ENCODE assay signal across 9 cellular contexts in the genomic region with DNA sequence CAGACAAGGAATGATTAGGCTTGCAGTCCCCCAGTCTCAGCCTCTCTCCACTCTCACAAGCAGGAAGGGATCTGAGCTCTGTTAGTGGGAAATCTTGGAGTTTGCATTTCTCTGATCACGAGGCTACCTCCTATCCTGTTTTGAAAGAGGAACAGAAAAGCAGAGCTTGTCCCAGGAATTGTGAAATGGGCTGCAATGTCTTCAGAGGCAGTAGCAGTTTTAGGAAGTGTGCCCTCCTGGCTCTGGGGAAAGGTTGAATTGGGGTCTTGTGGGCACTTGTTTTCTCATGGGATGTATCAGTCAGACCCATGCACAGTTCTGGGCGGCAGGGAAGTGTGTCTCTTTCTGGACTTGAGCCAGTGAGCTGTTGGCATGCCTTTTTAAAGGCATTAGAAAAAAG. TPM values are rescaled to one million over a fixed set of nuclear protein-coding genes. Genes with fewer than 3 reads are reported as not detected.
DNase-seq lines count a peak whose midpoint lies in the region; ATAC-seq and TF ChIP-seq lines count a peak whose summit lies in the region.
"Had no signal": no experiment of that assay in that cellular context is flagged by ENCODE, and none has a peak within 500 bp of the region (broad histone marks: within the 10 kb centered on the region; RNA-seq: fewer than 3 reads in every experiment).

No MANE protein-coding gene starts in this region.

- no peak overlapping the region for H3K4me2 ChIP-seq in Karpas-422 (ENCODE audit: low read depth, low read length, poor library complexity, severe bottlenecking)

- no peaks in the 10 kb centered on the region for H3K9me2 ChIP-seq in Karpas-422 (replicated peaks; ENCODE audit: insufficient read depth, low read length)

- no peaks in the 10 kb centered on the region for H3K27me3 ChIP-seq in Karpas-422 (ENCODE audit: low read length)

- H3K4me1 ChIP-seq in Karpas-422 (ENCODE audit: low read length): no peaks in the 10 kb centered on the region

- no peaks in the 10 kb centered on the region for H3K9me3 ChIP-seq in Karpas-422 (ENCODE audit: low read length)

- TF ChIP-seq CTCF in RWPE1 (conservative IDR thresholded peaks at IDR 0.05; ENCODE audit: low read depth): no peak

- no peaks in the 10 kb centered on the region for H4K20me1 ChIP-seq in Karpas-422 (ENCODE audit: insufficient read depth, low read depth, low read length)

- H3K4me3 ChIP-seq in Karpas-422 (ENCODE audit: low read length): no peak overlapping the region

- intact Hi-C loops in left ventricle myocardium superior (cut with micrococcal nuclease): no loop called here

- no peaks in the 10 kb centered on the region for H3K79me2 ChIP-seq in Karpas-422 (ENCODE audit: low read length)

- CTCF ChIA-PET in RWPE1 (lab: Yijun Ruan, JAX): interaction anchor here (0.5 to 1.1 kb wide), 2 partner anchors 82 to 114 kb away, joined by 3 to 4 read pairs; no protein-coding TSS in a partner anchor

- H3K9ac ChIP-seq in Karpas-422 (ENCODE audit: low read length): no peak overlapping the region

- H3K27ac ChIP-seq in RWPE1: peak overlapping the region; percentile 39; the same call in 1 of the 2 replicates
- H3K27ac ChIP-seq in substantia nigra (ENCODE audit: low read depth, low read length, poor library complexity, severe bottlenecking): peak overlapping the region; percentile 5
- no peak overlapping the region for H3K27ac ChIP-seq in Karpas-422 (ENCODE audit: low read length)

- peaks cover 22% of the 10 kb centered on the region for H3K36me3 ChIP-seq in Karpas-422 (ENCODE audit: insufficient read depth, low read length)

- H2AFZ ChIP-seq in Karpas-422 (ENCODE audit: low read length): no peak overlapping the region

- DNase-seq in RWPE1 (ENCODE audit: low spot score) (no peak), left ventricle myocardium superior (no peak), substantia nigra (lab: John Stamatoyannopoulos, UW) (peak in 13 of 49 donors; percentile 14 to 44 (median 30)), Karpas-422 (no peak)
- DNase-seq: erythroblast, mesendoderm, NCI-H1694, RPMI8226 had no signal

- ATAC-seq in left ventricle myocardium superior: peak; percentile 68
- no peak for ATAC-seq in GM18873 (IDR thresholded peaks at IDR 0.05; ENCODE audit: low FRiP score, unreplicated experiment)

- POLR2A ChIA-PET in RWPE1 (lab: Yijun Ruan, JAX; ENCODE audit: low non-redundant PET): no interaction called here

RNA-seq across cellular contexts. Expression of gene NUP85, which starts 22.8 kb away (rescaled TPM):
- 28.0 TPM for total RNA-seq in left ventricle myocardium superior
- 40.6 and 47.8 TPM in 2 replicates for total RNA-seq in Karpas-422 (2014; rRNA removed; shearing (Covaris generic); ENCODE audit: low replicate concordance)

RNA-seq across cellular contexts. Expression of gene GGA3, which starts 33.1 kb away (rescaled TPM):
- 26.2 TPM for total RNA-seq in left ventricle myocardium superior
- 23.4 and 45.1 TPM in 2 replicates for total RNA-seq in Karpas-422 (2014; rRNA removed; shearing (Covaris generic); ENCODE audit: low replicate concordance)

RNA-seq across cellular contexts. Expression of gene MRPS7, which starts 33.4 kb away (rescaled TPM):
- 132 TPM for total RNA-seq in left ventricle myocardium superior
- total RNA-seq in Karpas-422 (2014; rRNA removed; shearing (Covaris generic); ENCODE audit: low replicate concordance): 48.8 and 58.7 TPM in 2 replicates

RNA-seq across cellular contexts. Expression of gene MIF4GD, which starts 42.7 kb away (rescaled TPM):
- 15.4 TPM for total RNA-seq in left ventricle myocardium superior
- total RNA-seq in Karpas-422 (2014; rRNA removed; shearing (Covaris generic); ENCODE audit: low replicate concordance): 44.4 and 63.3 TPM in 2 replicates

RNA-seq across cellular contexts. Expression of gene SUMO2, which starts 45.5 kb away (rescaled TPM):
- total RNA-seq in left ventricle myocardium superior: 221 TPM
- 136 and 177 TPM in 2 replicates for total RNA-seq in Karpas-422 (2014; rRNA removed; shearing (Covaris generic); ENCODE audit: low replicate concordance)
